Comparison of ENCODE assay signal across 27 cellular contexts in genomic region chr1:236702995-236703394, GRCh38. TPM values are rescaled to one million over a fixed set of nuclear protein-coding genes. Genes with fewer than 3 reads are reported as not detected.
"Had no signal": no experiment of that assay in that cellular context is flagged by ENCODE, and none has a peak within 500 bp of the region (broad histone marks: within the 10 kb centered on the region; RNA-seq: fewer than 3 reads in every experiment).

No MANE protein-coding gene starts in this region.

- H3K4me3 ChIP-seq: ascending aorta, breast epithelium, left lung, mucosa of descending colon, pancreas, transverse colon, vagina had no signal

- ATAC-seq: activated CD4-positive, CD25-positive, alpha-beta regulatory T cell treated with anti-CD3 and anti-CD28 coated beads, Interleukin-2, amount 50 U/mL, for 24 hours; foreskin keratinocyte; left lung; mucosa of descending colon; naive thymus-derived CD8-positive, alpha-beta T cell; pancreas had no signal

- DNase-seq: activated CD4-positive, alpha-beta T cell treated with anti-CD3 and anti-CD28 coated beads, Interleukin-2, amount 50 U/mL, for 1 hour; activated CD8-positive, alpha-beta memory T cell treated with anti-CD3 and anti-CD28 coated beads for 24 hours; activated CD8-positive, alpha-beta memory T cell treated with anti-CD3 and anti-CD28 coated beads, Interleukin-2, amount 50 U/mL, for 48 hours; activated gamma-delta T cell; activated T-cell treated with anti-CD3 and anti-CD28 coated beads, Interleukin-2, amount 50 U/mL, for 48 hours; dermis blood vessel endothelial cell; endodermal cell; foreskin keratinocyte; glutamatergic neuron; left lung; mucosa of descending colon; naive thymus-derived CD8-positive, alpha-beta T cell; pancreas; stimulated activated CD4-positive, alpha-beta T cell treated with anti-CD3 and anti-CD28 coated beads, Interleukin-2, amount 100 ng/mL, for 24 hours; stimulated activated naive CD4-positive, alpha-beta T cell treated with Interleukin-2 at 50 U/mL for 16 hours; substantia nigra; T-helper 1 cell; T-helper 9 cell; transverse colon had no signal

- H3K4me1 ChIP-seq: breast epithelium, foreskin keratinocyte, left lung, pancreas, transverse colon, vagina had no signal

- H3K4me1 Mint-ChIP-seq: activated naive CD4-positive, alpha-beta T cell treated with anti-CD3 and anti-CD28 coated beads, Interleukin-2, amount 50 U/mL, for 24 hours; naive thymus-derived CD8-positive, alpha-beta T cell had no signal

- H3K36me3 ChIP-seq: ascending aorta, breast epithelium, left lung, neutrophil, pancreas, transverse colon, vagina had no signal

- H3K9me3 ChIP-seq: ascending aorta, breast epithelium, left lung, mucosa of descending colon, neutrophil, pancreas, transverse colon, vagina had no signal

- H3K9me3 Mint-ChIP-seq: activated naive CD4-positive, alpha-beta T cell treated with anti-CD3 and anti-CD28 coated beads, Interleukin-2, amount 50 U/mL, for 24 hours; endodermal cell; naive thymus-derived CD8-positive, alpha-beta T cell had no signal

- H3K27me3 ChIP-seq: ascending aorta, breast epithelium, foreskin keratinocyte, left lung, pancreas, vagina had no signal

- H3K4me3 Mint-ChIP-seq: activated naive CD4-positive, alpha-beta T cell treated with anti-CD3 and anti-CD28 coated beads, Interleukin-2, amount 50 U/mL, for 24 hours; endodermal cell; naive thymus-derived CD8-positive, alpha-beta T cell had no signal

- H3K27ac Mint-ChIP-seq: activated naive CD4-positive, alpha-beta T cell treated with anti-CD3 and anti-CD28 coated beads, Interleukin-2, amount 50 U/mL, for 24 hours; endodermal cell; naive thymus-derived CD8-positive, alpha-beta T cell had no signal

- H3K36me3 Mint-ChIP-seq: activated naive CD4-positive, alpha-beta T cell treated with anti-CD3 and anti-CD28 coated beads, Interleukin-2, amount 50 U/mL, for 24 hours; naive thymus-derived CD8-positive, alpha-beta T cell had no signal

- H3K27ac ChIP-seq: ascending aorta, breast epithelium, epithelial cell of prostate, foreskin keratinocyte, left lung, neutrophil, pancreas, transverse colon, vagina had no signal

RNA-seq across cellular contexts. Expression of gene ACTN2, which starts 16.7 kb away (rescaled TPM):
- total RNA-seq: dermis blood vessel endothelial cell, foreskin keratinocyte had no signal
- polyA plus RNA-seq: foreskin keratinocyte; keratinocyte; naive thymus-derived CD8-positive, alpha-beta T cell had no signal
